18 cellular contexts compared by ENCODE assay signal in genomic region chr4:152530600-152530999, GRCh38. TPM values are rescaled to one million over a fixed set of nuclear protein-coding genes. Genes with fewer than 3 reads are reported as not detected.
DNase-seq lines count a peak whose midpoint lies in the region; ATAC-seq, FAIRE-seq and TF ChIP-seq lines count a peak whose summit lies in the region.
"Had no signal": no experiment of that assay in that cellular context is flagged by ENCODE, and none has a peak within 500 bp of the region (broad histone marks: within the 10 kb centered on the region; RNA-seq: fewer than 3 reads in every experiment).

No MANE protein-coding gene starts in this region.

- H3K4me1 ChIP-seq in CD8-positive, alpha-beta T cell (ENCODE audit: insufficient read depth, low read length) = peaks cover 33% of the 10 kb centered on the region
- H3K4me1 ChIP-seq in right cardiac atrium (ENCODE audit: control insufficient read depth, insufficient read depth, low read length) = no peaks in the 10 kb centered on the region

- H3K27me3 ChIP-seq in CD8-positive, alpha-beta T cell (ENCODE audit: insufficient read depth, low read length) = no peaks in the 10 kb centered on the region
- H3K27me3 ChIP-seq in right cardiac atrium (ENCODE audit: control insufficient read depth, insufficient read depth) = no peaks in the 10 kb centered on the region
- H3K27me3 ChIP-seq: brain microvascular endothelial cell, colonic mucosa, right atrium auricular region had no signal

- H3K4me3 Mint-ChIP-seq in CD8-positive, alpha-beta T cell = no peak overlapping the region
- H3K4me3 Mint-ChIP-seq in activated T-helper 17 cell treated with anti-CD3 and anti-CD28 coated beads, Interleukin-2, amount 50 U/mL, for 72 hours = peak overlapping the region; percentile 29

- no peak for TF ChIP-seq CTCF in CD8-positive, alpha-beta T cell (IDR thresholded peaks at IDR 0.05)

- peak; percentile 77 for FAIRE-seq in GM12892 (lab: Jason Lieb, UNC)

- H3K36me3 ChIP-seq in CD8-positive, alpha-beta T cell (ENCODE audit: insufficient read depth, low read length) = no peaks in the 10 kb centered on the region
- H3K36me3 ChIP-seq: brain microvascular endothelial cell, colonic mucosa, right atrium auricular region had no signal

- no peak overlapping the region for H3K4me3 ChIP-seq in CD8-positive, alpha-beta T cell (ENCODE audit: low read depth, low read length)
- no peak overlapping the region for H3K4me3 ChIP-seq in right cardiac atrium (ENCODE audit: low read length)
- H3K4me3 ChIP-seq: colonic mucosa, right atrium auricular region had no signal

- H3K36me3 Mint-ChIP-seq in CD8-positive, alpha-beta T cell = peaks cover 32% of the 10 kb centered on the region
- peaks cover 52% of the 10 kb centered on the region for H3K36me3 Mint-ChIP-seq in activated T-helper 17 cell treated with anti-CD3 and anti-CD28 coated beads, Interleukin-2, amount 50 U/mL, for 72 hours (ENCODE audit: low read depth)

- peaks cover 59% of the 10 kb centered on the region for H3K4me1 Mint-ChIP-seq in CD8-positive, alpha-beta T cell (ENCODE audit: low read depth)
- H3K4me1 Mint-ChIP-seq in activated T-helper 17 cell treated with anti-CD3 and anti-CD28 coated beads, Interleukin-2, amount 50 U/mL, for 72 hours = peaks cover 32% of the 10 kb centered on the region

- no peaks in the 10 kb centered on the region for H3K9me3 Mint-ChIP-seq in CD8-positive, alpha-beta T cell
- no peaks in the 10 kb centered on the region for H3K9me3 Mint-ChIP-seq in activated T-helper 17 cell treated with anti-CD3 and anti-CD28 coated beads, Interleukin-2, amount 50 U/mL, for 72 hours
- H3K9me3 Mint-ChIP-seq: naive thymus-derived CD4-positive, alpha-beta T cell had no signal

- intact Hi-C loops in CD8-positive, alpha-beta T cell (cut with DNase I, micrococcal nuclease) = loop anchor here in 1 of 2 experiments (10.0 kb wide), 1 partner anchor 426 kb away; no protein-coding TSS in a partner anchor
- intact Hi-C loops in right cardiac atrium (cut with DNase I) = no loop called here

- peak overlapping the region; percentile 32 for H3K27ac Mint-ChIP-seq in CD8-positive, alpha-beta T cell
- H3K27ac Mint-ChIP-seq in activated T-helper 17 cell treated with anti-CD3 and anti-CD28 coated beads, Interleukin-2, amount 50 U/mL, for 72 hours = no peak overlapping the region

- DNase-seq in CD8-positive, alpha-beta T cell = no peak
- DNase-seq in GM12892 (ENCODE audit: insufficient read length) (no peak), right cardiac atrium (no peak), GM19238 (ENCODE audit: insufficient read length, low spot score) (no peak), SIG-M5 (lab: John Stamatoyannopoulos, UW) (no peak)
- DNase-seq: activated CD4-positive, CD25-positive, alpha-beta regulatory T cell treated with anti-CD3 and anti-CD28 coated beads, Interleukin-2, amount 50 U/mL, for 72 hours; brain microvascular endothelial cell; colonic mucosa; Karpas-422; left colon; naive thymus-derived CD4-positive, alpha-beta T cell; NCI-H1105 treated with DMSO at 0.1 percent for 48 hours; NCI-H524 treated with DMSO at 0.1 percent for 48 hours; stimulated activated CD8-positive, alpha-beta memory T cell treated with anti-CD3 and anti-CD28 coated beads, Interleukin-4, amount 100 ng/mL, for 48 hours had no signal

- no peak for TF ChIP-seq POLR2A in GM12892 (IDR thresholded peaks at IDR 0.05; ENCODE audit: low read depth, low read length)

- no peaks in the 10 kb centered on the region for H3K27me3 Mint-ChIP-seq in CD8-positive, alpha-beta T cell (ENCODE audit: low read depth)
- no peaks in the 10 kb centered on the region for H3K27me3 Mint-ChIP-seq in activated T-helper 17 cell treated with anti-CD3 and anti-CD28 coated beads, Interleukin-2, amount 50 U/mL, for 72 hours
- H3K27me3 Mint-ChIP-seq: naive thymus-derived CD4-positive, alpha-beta T cell had no signal

- POLR2A ChIA-PET in CD8-positive, alpha-beta T cell (lab: Charles Lee) = interaction anchor here (0.7 kb wide), 1 partner anchor 239 kb away, joined by 4 read pairs; no protein-coding TSS in a partner anchor

- no peaks in the 10 kb centered on the region for H3K9me3 ChIP-seq in CD8-positive, alpha-beta T cell (ENCODE audit: low read length)
- no peaks in the 10 kb centered on the region for H3K9me3 ChIP-seq in right cardiac atrium (ENCODE audit: control insufficient read depth, low read length)
- H3K9me3 ChIP-seq: colonic mucosa, right atrium auricular region had no signal

- ATAC-seq in CD8-positive, alpha-beta T cell = no peak
- ATAC-seq in HG02885 (IDR thresholded peaks at IDR 0.05; ENCODE audit: poor library complexity, unreplicated experiment) (peak; percentile 29), right cardiac atrium (no peak), SK-N-SH treated with all-trans-retinoic acid at 6 μM for 48 hours (no peak)
- no peak for ATAC-seq in activated T-helper 17 cell treated with anti-CD3 and anti-CD28 coated beads, Interleukin-2, amount 50 U/mL, for 72 hours (replicated peaks)
- ATAC-seq: left colon; naive thymus-derived CD4-positive, alpha-beta T cell had no signal

- CTCF ChIA-PET in CD8-positive, alpha-beta T cell (lab: Charles Lee) = interaction anchor here (3.3 kb wide), 1 partner anchor 29 kb away, joined by 10 read pairs; no protein-coding TSS in a partner anchor

- WGBS in right cardiac atrium = 75% methylated on average over 2 of the region's 2 CpGs

- H3K27ac ChIP-seq in CD8-positive, alpha-beta T cell (ENCODE audit: low read depth, low read length) = no peak overlapping the region
- no peak overlapping the region for H3K27ac ChIP-seq in right cardiac atrium (ENCODE audit: low read length)
- H3K27ac ChIP-seq: brain microvascular endothelial cell, colonic mucosa, right atrium auricular region had no signal

TF ChIP-seq in SK-N-SH treated with all-trans-retinoic acid at 6 μM for 48 hours, 23 proteins besides CTCF, POLR2A, EP300 and RAD21 (continues in another document):
- TF ChIP-seq ISL1 (CRISPR knock-in tag; IDR thresholded peaks at IDR 0.05) (no peak), GLIS3 (CRISPR knock-in tag; IDR thresholded peaks at IDR 0.05) (no peak), ZFP30 (CRISPR knock-in tag; IDR thresholded peaks at IDR 0.05) (no peak), OSR1 (CRISPR knock-in tag; IDR thresholded peaks at IDR 0.05) (no peak), ZNF70 (CRISPR knock-in tag; IDR thresholded peaks at IDR 0.05) (no peak), TSHZ2 (CRISPR knock-in tag; IDR thresholded peaks at IDR 0.05) (no peak), CSRNP3 (CRISPR knock-in tag; IDR thresholded peaks at IDR 0.05) (no peak), ESRRG (CRISPR knock-in tag; IDR thresholded peaks at IDR 0.05) (no peak), CREB5 (CRISPR knock-in tag; IDR thresholded peaks at IDR 0.05; ENCODE audit: low read depth) (no peak), ARNTL (CRISPR knock-in tag; IDR thresholded peaks at IDR 0.05; ENCODE audit: borderline replicate concordance, low read depth) (no peak), BACH2 (CRISPR knock-in tag; IDR thresholded peaks at IDR 0.05; ENCODE audit: borderline replicate concordance) (no peak), ZNF565 (CRISPR knock-in tag; conservative IDR thresholded peaks at IDR 0.05; ENCODE audit: low read depth) (no peak)

RNA-seq across cellular contexts. Expression of gene FBXW7, which starts 5.3 kb away (rescaled TPM):
- total RNA-seq in CD8-positive, alpha-beta T cell = 100 to 1,000 TPM; 129 to 135 TPM
- 61.2 TPM for polyA plus RNA-seq in GM12892 (2012; ENCODE audit: missing spikeins)
- total RNA-seq in activated T-helper 17 cell treated with anti-CD3 and anti-CD28 coated beads, Interleukin-2, amount 50 U/mL, for 72 hours = 10 to 100 TPM; 37.4 to 39.6 TPM
- 10 to 100 TPM; 41.6 to 52.2 (median 49.1) TPM for total RNA-seq in right cardiac atrium
- polyA plus RNA-seq in right cardiac atrium = 14.8 TPM
